Comparison of ENCODE assay signal across 10 cellular contexts in genomic region chr2:174051741-174052638, GRCh38.
DNase-seq lines count a peak whose midpoint lies in the region; ATAC-seq, FAIRE-seq and TF ChIP-seq lines count a peak whose summit lies in the region.
"Had no signal": no experiment of that assay in that cellular context is flagged by ENCODE, and none has a peak within 500 bp of the region (broad histone marks: within the 10 kb centered on the region; RNA-seq: fewer than 3 reads in every experiment).

No MANE protein-coding gene starts in this region.

- no peaks in the 10 kb centered on the region for H3K27me3 ChIP-seq in BJ (ENCODE audit: control insufficient read depth, insufficient read depth, low read length)

- peaks cover 5% of the 10 kb centered on the region for H3K9me3 ChIP-seq in mesodermal cell (ENCODE audit: control insufficient read depth, low read length)

- peak overlapping the region; percentile 93 for H3K27ac ChIP-seq in mesodermal cell (ENCODE audit: low read depth, low read length, severe bottlenecking)

- DNase-seq in BJ (ENCODE audit: low read depth) = no peak
- DNase-seq in NCI-H226 = peak; percentile 91
- DNase-seq in frontal cortex (ENCODE audit: low spot score in 2 of 2) = no peak
- DNase-seq in stimulated activated naive CD4-positive, alpha-beta T cell treated with Interleukin-2 at 50 U/mL for 16 hours (lab: John Stamatoyannopoulos, UW) = no peak
- DNase-seq in GM12891 (ENCODE audit: insufficient read length, low spot score) = no peak
- DNase-seq: DND-41, SW 1271 had no signal

- TF ChIP-seq CTCF in BJ (IDR thresholded peaks at IDR 0.05; ENCODE audit: insufficient read depth, low read depth, low read length) = peak; percentile 17; the same call in 1 of the 2 replicates

- H3K4me3 ChIP-seq in BJ (ENCODE audit: low read depth, low read length) (no peak overlapping the region), mesodermal cell (ENCODE audit: extremely low read depth, insufficient read depth, low read length, poor library complexity, severe bottlenecking) (no peak overlapping the region)

- H3K36me3 ChIP-seq in BJ (ENCODE audit: control insufficient read depth, insufficient read depth, low read length) = no peaks in the 10 kb centered on the region
- H3K36me3 ChIP-seq in mesodermal cell (ENCODE audit: control insufficient read depth, insufficient read depth, low read length) = no peaks in the 10 kb centered on the region

- FAIRE-seq in endometrium (lab: Jason Lieb, UNC) (peak; percentile 88), frontal cortex (lab: Jason Lieb, UNC) (no peak), GM12891 (lab: Jason Lieb, UNC) (no peak)

- WGBS in mesodermal cell (ENCODE audit: insufficient coverage in 2 of 2), 2 experiments = 50 to 52% methylated on average over 6 to 8 of the region's 14 CpGs

- no peak for TF ChIP-seq POLR2A in GM12891 (IDR thresholded peaks at IDR 0.05; ENCODE audit: low read depth, low read length)

- ATAC-seq in GM18498 (IDR thresholded peaks at IDR 0.05; ENCODE audit: unreplicated experiment) = no peak

- peaks cover 40% of the 10 kb centered on the region for H3K4me1 ChIP-seq in mesodermal cell (ENCODE audit: control insufficient read depth, insufficient read depth, low read length, poor library complexity, severe bottlenecking)

- CTCF ChIA-PET in BJ (lab: Yijun Ruan, JAX) = interaction anchor here (1.0 to 2.3 kb wide), 4 partner anchors 9 to 168 kb away, joined by 3 to 14 read pairs (median 4); no protein-coding TSS in a partner anchor

- POLR2A ChIA-PET in BJ (lab: Charles Lee) = no interaction called here

TF ChIP-seq in GM12891, 5 proteins besides CTCF, POLR2A, EP300 and RAD21:
- TF ChIP-seq SPI1 (IDR thresholded peaks at IDR 0.05; ENCODE audit: low read depth, low read length) = no peak
- no peak for TF ChIP-seq POU2F2 (IDR thresholded peaks at IDR 0.05; ENCODE audit: low read depth, low read length)
TF ChIP-seq in GM12891: peak in this region for 0.
